ENCODE assay signal across 8 cellular contexts in the genomic region with DNA sequence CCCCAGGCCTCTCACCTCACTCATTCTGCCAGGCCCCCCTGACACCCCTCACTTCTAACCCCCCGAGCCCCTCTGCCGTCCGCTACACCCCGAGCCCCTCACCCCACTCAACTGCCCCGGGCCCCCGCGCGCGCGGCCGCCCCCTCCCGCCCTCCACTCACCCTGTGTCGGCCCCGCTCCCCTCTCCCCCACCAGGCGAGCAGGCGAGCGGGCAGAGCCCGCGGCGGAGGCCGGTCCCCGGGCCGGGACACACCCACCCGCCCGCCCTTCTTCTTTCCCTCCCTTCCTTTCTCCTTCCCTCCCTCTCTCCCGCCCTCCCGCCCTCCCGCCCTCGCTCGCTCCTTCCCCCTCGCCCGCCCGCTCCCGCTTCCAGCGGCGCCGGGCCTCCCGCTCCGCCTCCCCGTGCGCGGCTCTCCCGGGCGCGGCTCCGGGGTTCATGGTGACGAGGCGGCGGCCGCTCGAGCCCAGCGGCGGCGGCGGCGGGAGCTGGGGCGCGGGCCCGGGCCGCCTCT. TPM values are rescaled to one million over a fixed set of nuclear protein-coding genes. Genes with fewer than 3 reads are reported as not detected.
DNase-seq lines count a peak whose midpoint lies in the region; ATAC-seq and TF ChIP-seq lines count a peak whose summit lies in the region.

A gene with protein sequence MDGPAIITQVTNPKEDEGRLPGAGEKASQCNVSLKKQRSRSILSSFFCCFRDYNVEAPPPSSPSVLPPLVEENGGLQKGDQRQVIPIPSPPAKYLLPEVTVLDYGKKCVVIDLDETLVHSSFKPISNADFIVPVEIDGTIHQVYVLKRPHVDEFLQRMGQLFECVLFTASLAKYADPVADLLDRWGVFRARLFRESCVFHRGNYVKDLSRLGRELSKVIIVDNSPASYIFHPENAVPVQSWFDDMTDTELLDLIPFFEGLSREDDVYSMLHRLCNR (plus strand): TSS at position 341 of the 512 bp plus-strand sequence. CDS start 320 bp downstream, outside the sequence.

- no peaks in the 10 kb centered on the region for H3K27me3 ChIP-seq in neuronal stem cell (ENCODE audit: control insufficient read depth in 3 of 3, insufficient read depth in 3 of 3, low read depth in 1 of 3, low read length in 3 of 3)

- H3K36me3 ChIP-seq in neuronal stem cell (replicated peaks in 1 of 2; ENCODE audit: control insufficient read depth in 2 of 2, insufficient read depth in 2 of 2, low read length in 2 of 2) = no peaks in the 10 kb centered on the region

- peak within 1 kb of the TSS; percentile 98 for H3K9ac ChIP-seq in neuronal stem cell (ENCODE audit: low read depth, low read length, poor library complexity)

- BruUV-seq in Calu3 (replicated peaks; lab: Mats Ljungman, UMichigan) = no TSS peak

- ATAC-seq in activated naive CD8-positive, alpha-beta T cell treated with anti-CD3 and anti-CD28 coated beads, Interleukin-2, amount 10 ng/mL, durations not matched to agents 7 days and 5 days (ENCODE audit: low read depth) = no peak
- ATAC-seq in HG02884 (IDR thresholded peaks at IDR 0.05; ENCODE audit: unreplicated experiment) = no peak
- no peak for ATAC-seq in GM21825 (IDR thresholded peaks at IDR 0.05; ENCODE audit: unreplicated experiment)

- TF ChIP-seq CTCF in Calu3 (IDR thresholded peaks at IDR 0.05; ENCODE audit: unreplicated experiment) = no peak

- H3K9me3 ChIP-seq in neuronal stem cell (replicated peaks in 1 of 2; ENCODE audit: control insufficient read depth in 2 of 2, insufficient read depth in 1 of 2, low read depth in 1 of 2, low read length in 2 of 2) = peaks cover 3 to 4% of the 10 kb centered on the region in 2 donors

- no CpG with 5 or more reads among the region's 60 CpGs for WGBS in neuronal stem cell (ENCODE audit: extremely low coverage in 2 of 2, insufficient read length in 2 of 2, insufficient replicate concordance in 1 of 2), 2 donors

- H3K4me3 Mint-ChIP-seq in Calu3 (ENCODE audit: low read depth, unreplicated experiment) = peak within 1 kb of the TSS; percentile 95
- peak within 1 kb of the TSS; percentile 83 for H3K4me3 Mint-ChIP-seq in activated naive CD8-positive, alpha-beta T cell treated with anti-CD3 and anti-CD28 coated beads, Interleukin-2, amount 10 ng/mL, durations not matched to agents 7 days and 5 days

- H3K27ac Mint-ChIP-seq in Calu3 (ENCODE audit: unreplicated experiment) = peak within 1 kb of the TSS; percentile 64
- peak within 1 kb of the TSS; percentile 19 for H3K27ac Mint-ChIP-seq in activated naive CD8-positive, alpha-beta T cell treated with anti-CD3 and anti-CD28 coated beads, Interleukin-2, amount 10 ng/mL, durations not matched to agents 7 days and 5 days

- peak within 1 kb of the TSS; percentile 99 for H3K4me2 ChIP-seq in neuronal stem cell (ENCODE audit: insufficient read depth, low read length, poor library complexity, severe bottlenecking)

- peak within 1 kb of the TSS; percentile 92 for H3K23ac ChIP-seq in neuronal stem cell (ENCODE audit: low read depth, low read length, poor library complexity)

- H3K4ac ChIP-seq in neuronal stem cell (ENCODE audit: low read length) = peak within 1 kb of the TSS; percentile 13

- peak within 1 kb of the TSS; percentile 87 for H2BK5ac ChIP-seq in neuronal stem cell (ENCODE audit: low read length)

- DNase-seq in Calu3 (peak; percentile 50), LoVo (ENCODE audit: low spot score) (peak; percentile 41), head of caudate nucleus (peak in 29 of 42 donors; percentile 21 to 72 (median 49)), neuronal stem cell (ENCODE audit: low spot score) (peak; percentile 51), NCI-H1694 treated with DMSO at 0.1 percent for 48 hours (lab: John Stamatoyannopoulos, UW) (no peak)
- DNase-seq in activated naive CD8-positive, alpha-beta T cell treated with anti-CD3 and anti-CD28 coated beads, Interleukin-2, amount 10 ng/mL, durations not matched to agents 7 days and 5 days = peak; percentile 45

- H2AFZ ChIP-seq in neuronal stem cell (ENCODE audit: low read length) = peak within 1 kb of the TSS; percentile 95

- H3K36me3 Mint-ChIP-seq in Calu3 (ENCODE audit: insufficient read depth, unreplicated experiment) = peaks cover 32% of the 10 kb centered on the region
- no peaks in the 10 kb centered on the region for H3K36me3 Mint-ChIP-seq in activated naive CD8-positive, alpha-beta T cell treated with anti-CD3 and anti-CD28 coated beads, Interleukin-2, amount 10 ng/mL, durations not matched to agents 7 days and 5 days

- H3K27me3 Mint-ChIP-seq in Calu3 (ENCODE audit: unreplicated experiment) = no peaks in the 10 kb centered on the region
- peaks cover 58% of the 10 kb centered on the region for H3K27me3 Mint-ChIP-seq in activated naive CD8-positive, alpha-beta T cell treated with anti-CD3 and anti-CD28 coated beads, Interleukin-2, amount 10 ng/mL, durations not matched to agents 7 days and 5 days

- peak within 1 kb of the TSS; percentile 99 for H3K18ac ChIP-seq in neuronal stem cell (ENCODE audit: low read length)

- H3K9me3 Mint-ChIP-seq in Calu3 (ENCODE audit: low read depth, unreplicated experiment) = no peaks in the 10 kb centered on the region
- no peaks in the 10 kb centered on the region for H3K9me3 Mint-ChIP-seq in activated naive CD8-positive, alpha-beta T cell treated with anti-CD3 and anti-CD28 coated beads, Interleukin-2, amount 10 ng/mL, durations not matched to agents 7 days and 5 days

- H3K4me3 ChIP-seq in neuronal stem cell (ENCODE audit: low read length in 2 of 2) = peak within 1 kb of the TSS; percentile 68 to 97

- no peak within 1 kb of the TSS for H2BK12ac ChIP-seq in neuronal stem cell (ENCODE audit: low read length)

- peak within 1 kb of the TSS; percentile 64 for H3K27ac ChIP-seq in neuronal stem cell (replicated peaks; ENCODE audit: low read length)

- POLR2A ChIA-PET in activated naive CD8-positive, alpha-beta T cell treated with anti-CD3 and anti-CD28 coated beads, Interleukin-2, amount 10 ng/mL, durations not matched to agents 7 days and 5 days (lab: Charles Lee) = no interaction called here

- H4K8ac ChIP-seq in neuronal stem cell (ENCODE audit: low read depth, low read length) = no peak within 1 kb of the TSS

- H2BK15ac ChIP-seq in neuronal stem cell (ENCODE audit: low read length) = peak within 1 kb of the TSS; percentile 32

- H2BK120ac ChIP-seq in neuronal stem cell (ENCODE audit: low read depth, low read length) = peak within 1 kb of the TSS; percentile 81

- peaks cover 7% of the 10 kb centered on the region for H3K79me1 ChIP-seq in neuronal stem cell (ENCODE audit: low read depth, low read length)

- intact Hi-C loops in Calu3 (cut with micrococcal nuclease; ENCODE audit: unreplicated experiment) (no loop called here), head of caudate nucleus (cut with DNase I) (no loop called here)

- peak within 1 kb of the TSS; percentile 94 for H3K14ac ChIP-seq in neuronal stem cell (ENCODE audit: low read length)

- peaks cover 17 to 22% of the 10 kb centered on the region in 2 donors for H3K4me1 ChIP-seq in neuronal stem cell (ENCODE audit: control insufficient read depth in 2 of 2, insufficient read depth in 1 of 2, low read depth in 1 of 2, low read length in 2 of 2)

- peaks cover 55% of the 10 kb centered on the region for H3K4me1 Mint-ChIP-seq in Calu3 (ENCODE audit: low read depth, unreplicated experiment)
- H3K4me1 Mint-ChIP-seq in activated naive CD8-positive, alpha-beta T cell treated with anti-CD3 and anti-CD28 coated beads, Interleukin-2, amount 10 ng/mL, durations not matched to agents 7 days and 5 days = peaks cover 12% of the 10 kb centered on the region

- H4K91ac ChIP-seq in neuronal stem cell (ENCODE audit: low read depth, low read length, poor library complexity) = no peak within 1 kb of the TSS

- CTCF ChIA-PET in Calu3 (lab: Charles Lee) = no interaction called here

- peak within 1 kb of the TSS; percentile 94 for H2AK5ac ChIP-seq in neuronal stem cell (ENCODE audit: low read depth, low read length)

RNA-seq across cellular contexts. Expression of the gene that starts here (rescaled TPM):
- 55.2 and 81.9 TPM in 2 replicates for total RNA-seq in Calu3 (2022)
- total RNA-seq in activated naive CD8-positive, alpha-beta T cell treated with anti-CD3 and anti-CD28 coated beads, Interleukin-2, amount 10 ng/mL, durations not matched to agents 7 days and 5 days = 1 to 10 TPM; 1.3 to 2.1 TPM
- 34.6 TPM for polyA plus RNA-seq in neuronal stem cell (2013, experiment 1 of 2)
- 34.7 TPM for polyA plus RNA-seq in neuronal stem cell (2013, experiment 2 of 2)

Comparison
In these comparisons a context has a peak if more than half of its experiments do, and no peak if none do; other contexts are left out.
1. RNA of the gene that starts here (total RNA-seq): 55.2 to 81.9 TPM in Calu3; 1.3 to 2.1 TPM in activated naive CD8-positive, alpha-beta T cell treated with anti-CD3 and anti-CD28 coated beads, Interleukin-2, amount 10 ng/mL, durations not matched to agents 7 days and 5 days; every median in the first group is over 10 times any median in the second.